Comparison of ENCODE assay signal across 1 cellular context in genomic region chr6:26199057-26199772, GRCh38.
TF ChIP-seq lines count a peak whose summit lies in the region.

No MANE protein-coding gene starts in this region.

TF ChIP-seq in K562, 482 proteins besides CTCF, POLR2A, EP300 and RAD21 (continued from another document and continues in another):
- TF ChIP-seq ATF3 (IDR thresholded peaks at IDR 0.05) (no peak), ATF3 (CRISPR knock-in tag; conservative IDR thresholded peaks at IDR 0.05) (peak; percentile 91), TAL1 (IDR thresholded peaks at IDR 0.05) (no peak), ZNF668 (CRISPR knock-in tag; IDR thresholded peaks at IDR 0.05) (peak; percentile 87), ZNF134 (CRISPR knock-in tag; conservative IDR thresholded peaks at IDR 0.05) (no peak), RBBP5 (IDR thresholded peaks at IDR 0.05; ENCODE audit: borderline replicate concordance, insufficient read depth, low read length, poor library complexity, severe bottlenecking) (peak; percentile 86), ILF3 (IDR thresholded peaks at IDR 0.05; ENCODE audit: borderline replicate concordance) (peak; percentile 86; the same call in 1 of the 2 replicates), HCFC1 (IDR thresholded peaks at IDR 0.05; ENCODE audit: low read depth, low read length) (no peak), ZFP91 (CRISPR knock-in tag; IDR thresholded peaks at IDR 0.05) (no peak), RCOR1 (IDR thresholded peaks at IDR 0.05; ENCODE audit: borderline replicate concordance in 1 of 2, low read depth in 2 of 2, low read length in 2 of 2) (peak in 1 of 2 experiments; percentile 22; a peak in 3 of 4 replicates), ZNF551 (CRISPR knock-in tag; IDR thresholded peaks at IDR 0.05) (no peak), ZNF263 (CRISPR knock-in tag; IDR thresholded peaks at IDR 0.05; ENCODE audit: borderline replicate concordance) (peak; percentile 68), E2F3 (CRISPR knock-in tag; IDR thresholded peaks at IDR 0.05) (no peak), ZNF395 (CRISPR knock-in tag; IDR thresholded peaks at IDR 0.05) (no peak), RHOXF2B (CRISPR knock-in tag; conservative IDR thresholded peaks at IDR 0.05) (no peak), KDM4B (IDR thresholded peaks at IDR 0.05; ENCODE audit: borderline replicate concordance in 2 of 2, low read depth in 1 of 2) (0 out of 4 replicates have a peak, but pooled peaks of 1 of the 2 experiments have one; percentile 47), ZNF717 (CRISPR knock-in tag; IDR thresholded peaks at IDR 0.05) (0 out of 2 replicates have a peak, but pooled peaks have one; percentile 12), RFX5 (IDR thresholded peaks at IDR 0.05; ENCODE audit: low read depth, low read length) (peak; percentile 25; the same call in 1 of the 2 replicates), GATAD2B (IDR thresholded peaks at IDR 0.05; ENCODE audit: borderline replicate concordance) (peak; percentile 48; the same call in 1 of the 2 replicates), SMARCE1 (IDR thresholded peaks at IDR 0.05) (no peak), E2F6 (IDR thresholded peaks at IDR 0.05; ENCODE audit: borderline replicate concordance in 1 of 2, extremely low read depth in 1 of 2, insufficient read depth in 1 of 2, insufficient read length in 1 of 2, low read depth in 1 of 2, low read length in 1 of 2, poor library complexity in 1 of 2, severe bottlenecking in 1 of 2) (peak in 1 of 2 experiments; percentile 66), ERF (CRISPR knock-in tag; IDR thresholded peaks at IDR 0.05) (peak; percentile 34; the same call in 1 of the 2 replicates), MGA (IDR thresholded peaks at IDR 0.05) (no peak), BMI1 (IDR thresholded peaks at IDR 0.05; ENCODE audit: low read length) (no peak), HMG20A (CRISPR knock-in tag; conservative IDR thresholded peaks at IDR 0.05) (no peak), CBFA2T2 (conservative IDR thresholded peaks at IDR 0.05) (no peak)
- TF ChIP-seq, protein P1, sequence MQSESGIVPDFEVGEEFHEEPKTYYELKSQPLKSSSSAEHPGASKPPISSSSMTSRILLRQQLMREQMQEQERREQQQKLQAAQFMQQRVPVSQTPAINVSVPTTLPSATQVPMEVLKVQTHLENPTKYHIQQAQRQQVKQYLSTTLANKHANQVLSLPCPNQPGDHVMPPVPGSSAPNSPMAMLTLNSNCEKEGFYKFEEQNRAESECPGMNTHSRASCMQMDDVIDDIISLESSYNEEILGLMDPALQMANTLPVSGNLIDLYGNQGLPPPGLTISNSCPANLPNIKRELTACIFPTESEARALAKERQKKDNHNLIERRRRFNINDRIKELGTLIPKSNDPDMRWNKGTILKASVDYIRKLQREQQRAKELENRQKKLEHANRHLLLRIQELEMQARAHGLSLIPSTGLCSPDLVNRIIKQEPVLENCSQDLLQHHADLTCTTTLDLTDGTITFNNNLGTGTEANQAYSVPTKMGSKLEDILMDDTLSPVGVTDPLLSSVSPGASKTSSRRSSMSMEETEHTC (IDR thresholded peaks at IDR 0.05) = 0 out of 2 replicates have a peak, but pooled peaks have one; percentile 12
- TF ChIP-seq, protein P2, sequence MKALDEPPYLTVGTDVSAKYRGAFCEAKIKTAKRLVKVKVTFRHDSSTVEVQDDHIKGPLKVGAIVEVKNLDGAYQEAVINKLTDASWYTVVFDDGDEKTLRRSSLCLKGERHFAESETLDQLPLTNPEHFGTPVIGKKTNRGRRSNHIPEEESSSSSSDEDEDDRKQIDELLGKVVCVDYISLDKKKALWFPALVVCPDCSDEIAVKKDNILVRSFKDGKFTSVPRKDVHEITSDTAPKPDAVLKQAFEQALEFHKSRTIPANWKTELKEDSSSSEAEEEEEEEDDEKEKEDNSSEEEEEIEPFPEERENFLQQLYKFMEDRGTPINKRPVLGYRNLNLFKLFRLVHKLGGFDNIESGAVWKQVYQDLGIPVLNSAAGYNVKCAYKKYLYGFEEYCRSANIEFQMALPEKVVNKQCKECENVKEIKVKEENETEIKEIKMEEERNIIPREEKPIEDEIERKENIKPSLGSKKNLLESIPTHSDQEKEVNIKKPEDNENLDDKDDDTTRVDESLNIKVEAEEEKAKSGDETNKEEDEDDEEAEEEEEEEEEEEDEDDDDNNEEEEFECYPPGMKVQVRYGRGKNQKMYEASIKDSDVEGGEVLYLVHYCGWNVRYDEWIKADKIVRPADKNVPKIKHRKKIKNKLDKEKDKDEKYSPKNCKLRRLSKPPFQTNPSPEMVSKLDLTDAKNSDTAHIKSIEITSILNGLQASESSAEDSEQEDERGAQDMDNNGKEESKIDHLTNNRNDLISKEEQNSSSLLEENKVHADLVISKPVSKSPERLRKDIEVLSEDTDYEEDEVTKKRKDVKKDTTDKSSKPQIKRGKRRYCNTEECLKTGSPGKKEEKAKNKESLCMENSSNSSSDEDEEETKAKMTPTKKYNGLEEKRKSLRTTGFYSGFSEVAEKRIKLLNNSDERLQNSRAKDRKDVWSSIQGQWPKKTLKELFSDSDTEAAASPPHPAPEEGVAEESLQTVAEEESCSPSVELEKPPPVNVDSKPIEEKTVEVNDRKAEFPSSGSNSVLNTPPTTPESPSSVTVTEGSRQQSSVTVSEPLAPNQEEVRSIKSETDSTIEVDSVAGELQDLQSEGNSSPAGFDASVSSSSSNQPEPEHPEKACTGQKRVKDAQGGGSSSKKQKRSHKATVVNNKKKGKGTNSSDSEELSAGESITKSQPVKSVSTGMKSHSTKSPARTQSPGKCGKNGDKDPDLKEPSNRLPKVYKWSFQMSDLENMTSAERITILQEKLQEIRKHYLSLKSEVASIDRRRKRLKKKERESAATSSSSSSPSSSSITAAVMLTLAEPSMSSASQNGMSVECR (CRISPR knock-in tag; IDR thresholded peaks at IDR 0.05) = peak; percentile 60
- TF ChIP-seq, protein P3, sequence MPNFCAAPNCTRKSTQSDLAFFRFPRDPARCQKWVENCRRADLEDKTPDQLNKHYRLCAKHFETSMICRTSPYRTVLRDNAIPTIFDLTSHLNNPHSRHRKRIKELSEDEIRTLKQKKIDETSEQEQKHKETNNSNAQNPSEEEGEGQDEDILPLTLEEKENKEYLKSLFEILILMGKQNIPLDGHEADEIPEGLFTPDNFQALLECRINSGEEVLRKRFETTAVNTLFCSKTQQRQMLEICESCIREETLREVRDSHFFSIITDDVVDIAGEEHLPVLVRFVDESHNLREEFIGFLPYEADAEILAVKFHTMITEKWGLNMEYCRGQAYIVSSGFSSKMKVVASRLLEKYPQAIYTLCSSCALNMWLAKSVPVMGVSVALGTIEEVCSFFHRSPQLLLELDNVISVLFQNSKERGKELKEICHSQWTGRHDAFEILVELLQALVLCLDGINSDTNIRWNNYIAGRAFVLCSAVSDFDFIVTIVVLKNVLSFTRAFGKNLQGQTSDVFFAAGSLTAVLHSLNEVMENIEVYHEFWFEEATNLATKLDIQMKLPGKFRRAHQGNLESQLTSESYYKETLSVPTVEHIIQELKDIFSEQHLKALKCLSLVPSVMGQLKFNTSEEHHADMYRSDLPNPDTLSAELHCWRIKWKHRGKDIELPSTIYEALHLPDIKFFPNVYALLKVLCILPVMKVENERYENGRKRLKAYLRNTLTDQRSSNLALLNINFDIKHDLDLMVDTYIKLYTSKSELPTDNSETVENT (CRISPR knock-in tag; IDR thresholded peaks at IDR 0.05) = peak; percentile 74
